ENCODE assay signal across 1 cellular context in genomic region chr2:84947010-84947593, GRCh38.
TF ChIP-seq lines count a peak whose summit lies in the region.

No MANE protein-coding gene starts in this region.

TF ChIP-seq in endothelial cell of umbilical vein, 7 proteins besides CTCF, POLR2A, EP300 and RAD21 (continued from another document):
- TF ChIP-seq POLR2AphosphoS5 (IDR thresholded peaks at IDR 0.05; ENCODE audit: insufficient read depth, low read depth, low read length) (no peak), GATA2 (IDR thresholded peaks at IDR 0.05; ENCODE audit: insufficient read depth, insufficient read length, low read depth, low read length) (no peak), MYC (IDR thresholded peaks at IDR 0.05; ENCODE audit: low read depth, low read length) (no peak), JUN (IDR thresholded peaks at IDR 0.05; ENCODE audit: borderline replicate concordance, insufficient read depth, insufficient read length, low read depth) (no peak), FOS (IDR thresholded peaks at IDR 0.05; ENCODE audit: borderline replicate concordance, insufficient read depth, low read length) (no peak)
